ENCODE assay signal across 8 cellular contexts in genomic region chr6:150600003-150600301, GRCh38. TPM values are rescaled to one million over a fixed set of nuclear protein-coding genes. Genes with fewer than 3 reads are reported as not detected.
DNase-seq lines count a peak whose midpoint lies in the region; ATAC-seq, FAIRE-seq and TF ChIP-seq lines count a peak whose summit lies in the region.

No MANE protein-coding gene starts in this region.

- H4K20me1 ChIP-seq in GM12878 (ENCODE audit: control insufficient read depth, insufficient read depth): no peaks in the 10 kb centered on the region

- H3K27me3 ChIP-seq in ACC112 (ENCODE audit: insufficient read depth, low read length) (peaks cover 87% of the 10 kb centered on the region), GM12878 (replicated peaks in 1 of 2; ENCODE audit: control insufficient read depth in 2 of 2, insufficient read depth in 2 of 2, low read length in 1 of 2) (peaks cover 2 to 7% of the 10 kb centered on the region in 2 experiments), lung (ENCODE audit: control insufficient read depth, insufficient read depth) (no peaks in the 10 kb centered on the region)

- CTCF ChIA-PET in GM12878 (lab: Yijun Ruan, JAX): interaction anchor here (0.8 to 3.3 kb wide), 10 partner anchors 21 to 215 kb away, joined by 3 to 22 read pairs (median 4); no protein-coding TSS in a partner anchor

- peak; percentile 22; the same call in 2 of the 3 replicates for ATAC-seq in GM12878
- ATAC-seq in lung (ENCODE audit: insufficient read depth, low FRiP score): peak; percentile 13

- H2AFZ ChIP-seq in ACC112 (ENCODE audit: low read length, unreplicated experiment): no peak overlapping the region
- no peak overlapping the region; the same call in none of the 2 replicates for H2AFZ ChIP-seq in GM12878 (ENCODE audit: control insufficient read depth, low read depth, low read length)

- SMC1A ChIA-PET in GM12878 (lab: Charles Lee; ENCODE audit: uncharacterized antibody, unreplicated experiment): interaction anchor here (0.6 to 3.9 kb wide), 19 partner anchors 11 to 1232 kb away, joined by 3 to 30 read pairs (median 4); no protein-coding TSS in a partner anchor

- H3K4me3 ChIP-seq in ACC112 (ENCODE audit: low read depth, low read length) (peak overlapping the region; percentile 70), HFF-Myc (replicated peaks; ENCODE audit: low read depth, low read length) (peak overlapping the region; percentile 72), GM12878 (peak overlapping the region; percentile 75), lung (peak overlapping the region; percentile 58)

- POLR2A ChIA-PET in GM12878 (lab: Charles Lee): interaction anchor here (1.0 to 2.0 kb wide), 7 partner anchors 15 to 214 kb away, joined by 3 to 19 read pairs (median 6); no protein-coding TSS in a partner anchor

- H3K9me3 ChIP-seq in GM12878 (replicated peaks; ENCODE audit: control insufficient read depth, insufficient read depth, low read length): no peaks in the 10 kb centered on the region
- no peaks in the 10 kb centered on the region for H3K9me3 ChIP-seq in lung (ENCODE audit: control insufficient read depth in 2 of 2, insufficient read depth in 1 of 2, low read length in 1 of 2)

- peak overlapping the region; percentile 89; the same call in 1 of the 2 replicates for H3K4me2 ChIP-seq in GM12878 (ENCODE audit: control insufficient read depth, insufficient read depth)

- no peak for TF ChIP-seq RAD21 in GM12878 (IDR thresholded peaks at IDR 0.05; ENCODE audit: insufficient read depth, low read depth, low read length)

- WGBS in GM12878 (ENCODE audit: insufficient coverage, insufficient replicate concordance, low lambda C conversion rate, missing lambda C conversion rate): no CpG with 5 or more reads among the region's 39 CpGs
- 0 to 2% methylated on average over 7 to 39 of the region's 39 CpGs for WGBS in lung, 2 donors

- DNase-seq in HFF-Myc (ENCODE audit: extremely low read depth, low read depth): no peak
- DNase-seq in GM12878 (ENCODE audit: low read depth, low spot score): no peak
- no peak for DNase-seq in lung (ENCODE audit: low spot score)
- no peak for DNase-seq in activated naive CD4-positive, alpha-beta T cell treated with anti-CD3 and anti-CD28 coated beads, Interleukin-2, amount 50 U/mL, for 16 hours
- no peak for DNase-seq in amniotic stem cell (lab: John Stamatoyannopoulos, UW)
- DNase-seq in SIG-M5 treated with dmso at 0.1 percent for 504 hours (lab: John Stamatoyannopoulos, UW; ENCODE audit: unreplicated experiment): no peak
- no peak for DNase-seq in DMS79 treated with DMSO at 0.1 percent for 48 hours (lab: John Stamatoyannopoulos, UW)

- H3K27ac ChIP-seq in ACC112 (ENCODE audit: low read depth, low read length): no peak overlapping the region
- no peak overlapping the region for H3K27ac ChIP-seq in GM12878 (ENCODE audit: control insufficient read depth, insufficient read depth)
- peak overlapping the region; percentile 84 to 90 for H3K27ac ChIP-seq in lung (ENCODE audit: low read depth in 1 of 2, low read length in 1 of 2)

- RAD21 ChIA-PET in GM12878 (lab: Charles Lee; ENCODE audit: unreplicated experiment): interaction anchor here (1.0 to 5.5 kb wide), 10 partner anchors 22 to 217 kb away, joined by 3 to 73 read pairs (median 8); no protein-coding TSS in a partner anchor

- no peaks in the 10 kb centered on the region for H3K4me1 ChIP-seq in ACC112 (ENCODE audit: control insufficient read depth, insufficient read depth, low read length, unreplicated experiment)
- H3K4me1 ChIP-seq in GM12878 (ENCODE audit: control insufficient read depth, insufficient read depth, low read length): peaks cover 4% of the 10 kb centered on the region; the same call in 1 of the 2 replicates
- peaks cover 1 to 6% of the 10 kb centered on the region in 2 donors for H3K4me1 ChIP-seq in lung (ENCODE audit: control insufficient read depth in 2 of 2, insufficient read depth in 2 of 2, low read length in 2 of 2)

- in situ Hi-C loops in GM12878 (cut with MboI): no loop called here

- no TSS peak for BruUV-seq in GM12878 (replicated peaks; lab: Mats Ljungman, UMichigan)

- no peaks in the 10 kb centered on the region for H3K36me3 ChIP-seq in ACC112 (ENCODE audit: insufficient read depth, low read length)
- H3K36me3 ChIP-seq in GM12878 (ENCODE audit: control insufficient read depth in 2 of 2, insufficient read depth in 2 of 2, low read length in 1 of 2): no peaks in the 10 kb centered on the region
- no peaks in the 10 kb centered on the region for H3K36me3 ChIP-seq in lung (ENCODE audit: control insufficient read depth in 2 of 2, insufficient read depth in 2 of 2, low read length in 2 of 2)

- no peak for TF ChIP-seq EP300 in GM12878 (IDR thresholded peaks at IDR 0.05; ENCODE audit: borderline replicate concordance in 1 of 2, control insufficient read depth in 1 of 2, low read depth in 2 of 2, low read length in 2 of 2)

- H3K79me2 ChIP-seq in ACC112 (ENCODE audit: control insufficient read depth, insufficient read depth, low read length, unreplicated experiment): no peaks in the 10 kb centered on the region
- H3K79me2 ChIP-seq in GM12878 (ENCODE audit: control insufficient read depth, insufficient read depth, low read length): no peaks in the 10 kb centered on the region

- TF ChIP-seq POLR2A in GM12878 (IDR thresholded peaks at IDR 0.05; ENCODE audit: low read depth, low read length): no peak

- no peak for TF ChIP-seq CTCF in HFF-Myc (IDR thresholded peaks at IDR 0.05; ENCODE audit: low read depth, low read length, missing control alignments)
- no peak for TF ChIP-seq CTCF in GM12878 (IDR thresholded peaks at IDR 0.05 in 2 of 3, conservative IDR thresholded peaks at IDR 0.05 in 1 of 3; ENCODE audit: control insufficient read depth in 2 of 3, extremely low read depth in 1 of 3, insufficient read depth in 1 of 3, low read depth in 3 of 3, low read length in 3 of 3)
- no peak for TF ChIP-seq CTCF in lung (IDR thresholded peaks at IDR 0.05; ENCODE audit: control extremely low read depth, extremely low read depth)

- no peak overlapping the region; the same call in 1 of the 2 replicates for H3K9ac ChIP-seq in GM12878 (ENCODE audit: control insufficient read depth, insufficient read depth, low read length)

- no peak for FAIRE-seq in GM12878 (lab: Jason Lieb, UNC)

- intact Hi-C loops in GM12878 (cut with micrococcal nuclease; ENCODE audit: unreplicated experiment): loop anchor here (1.0 to 10.0 kb wide), 3 partner anchors 36 to 215 kb away; no protein-coding TSS in a partner anchor

TF ChIP-seq in GM12878, 131 proteins besides CTCF, POLR2A, EP300 and RAD21:
- TF ChIP-seq GATAD2B (conservative IDR thresholded peaks at IDR 0.05; ENCODE audit: low read depth) (no peak; the same call in 1 of the 2 replicates), ZNF687 (IDR thresholded peaks at IDR 0.05) (0 out of 2 replicates have a peak, but pooled peaks have one; percentile 28), TCF12 (IDR thresholded peaks at IDR 0.05; ENCODE audit: low read depth, low read length) (no peak), SMARCA5 (IDR thresholded peaks at IDR 0.05) (0 out of 2 replicates have a peak, but pooled peaks have one; percentile 8), SUZ12 (IDR thresholded peaks at IDR 0.05; ENCODE audit: unreplicated experiment) (peak; percentile 34)

RNA-seq across cellular contexts. Expression of gene PLEKHG1, which starts 0.3 kb away (rescaled TPM):
- total RNA-seq in GM12878 (2013; cell fraction: nucleolus; rRNA removed): 150 TPM in 2 replicates
- 7.3 and 10.0 TPM in 2 replicates for total RNA-seq in GM12878 (2014; rRNA removed)
- total RNA-seq in GM12878 (2014; rRNA removed; fragmentation: Illumina TruSeq; extraction: Trizol): 4.5 and 4.7 TPM in 2 replicates
- total RNA-seq in GM12878 (2021): 7.3 and 8.3 TPM in 2 replicates
- 2.2 TPM for polyA plus RNA-seq in GM12878 (2011; ENCODE audit: low read depth)
- 15.0 and 17.2 TPM in 2 replicates for polyA plus RNA-seq in GM12878 (2011; rRNA removed)
- 10.9 and 14.1 TPM in 2 replicates for polyA plus RNA-seq in GM12878 (2011; cell fraction: cytosol; rRNA removed)
- polyA plus RNA-seq in GM12878 (2011; cell fraction: nucleus; rRNA removed): 22.8 and 24.8 TPM in 2 replicates
- polyA plus RNA-seq in GM12878 (2012): 3.2 and 3.6 TPM in 2 replicates
- 5.3 and 9.9 TPM in 2 replicates for polyA plus RNA-seq in GM12878 (2014; fragmentation: Illumina TruSeq; extraction: Trizol)
- polyA plus RNA-seq in GM12878 (2014; fragmentation: Nextera tagmentation; extraction: Ambion mirVana): 1 to 10 TPM in 1 of 2 experiments, under 1 TPM in 1; 0.77 to 1.1 TPM
- polyA plus RNA-seq in GM12878 (2014; rRNA removed): 3.8 and 6.0 TPM in 2 replicates
- 1 to 10 TPM; 2.8 to 4.3 TPM for polyA plus RNA-seq in GM12878 (2016; fragmentation: Nextera tagmentation; extraction: Ambion mirVana)
- 52.1 and 55.8 TPM in 2 replicates for polyA minus RNA-seq in GM12878 (2011; rRNA and poly(A)+ RNA removed)
- polyA minus RNA-seq in GM12878 (2011; cell fraction: cytosol; rRNA and poly(A)+ RNA removed): 11.5 and 12.0 TPM in 2 replicates
- 58.5 and 77.3 TPM in 2 replicates for polyA minus RNA-seq in GM12878 (2011; cell fraction: nucleus; rRNA and poly(A)+ RNA removed)
- 10 to 100 TPM; 40.0 to 42.0 TPM for total RNA-seq in lung
- 1 to 10 TPM; 7.7 to 8.8 TPM for polyA plus RNA-seq in lung

Comparison
In these comparisons a context has a peak if more than half of its experiments do, and no peak if none do; other contexts are left out.
1. H3K27ac ChIP-seq: peak in lung (2 of 2); none in ACC112 (single experiment) and GM12878 (single experiment).
2. Peak in every context shown above with its lines, with median percentiles within 50 percentile points of each other: H3K4me3 ChIP-seq.